In the genomic region with DNA sequence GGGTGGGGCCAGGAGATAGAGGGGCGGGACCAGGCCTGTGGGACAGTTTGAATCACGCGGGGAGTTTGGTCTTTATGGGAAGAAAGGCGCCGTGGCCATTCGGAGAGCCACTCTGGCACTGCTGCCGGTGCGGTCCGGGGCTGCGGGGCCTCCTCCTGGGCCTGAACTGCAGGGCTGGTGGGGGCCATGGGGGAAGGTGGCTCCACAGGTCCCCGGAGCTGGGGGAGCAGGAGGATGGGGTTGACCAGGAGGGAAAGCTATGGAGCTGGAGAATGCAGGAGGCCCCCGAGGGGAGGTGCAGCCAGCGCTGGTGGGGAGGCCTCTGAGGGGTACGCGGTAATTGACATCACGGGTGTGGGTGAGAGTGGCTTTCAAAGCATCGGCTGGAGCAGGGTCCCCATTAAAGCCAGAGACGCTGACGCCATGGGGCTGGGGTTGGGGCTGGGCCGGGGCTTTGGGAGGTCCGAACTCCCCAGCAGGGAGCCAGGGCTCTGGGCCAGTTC, we compare ENCODE assay signal across 11 cellular contexts. TPM values are rescaled to one million over a fixed set of nuclear protein-coding genes. Genes with fewer than 3 reads are reported as not detected.
DNase-seq lines count a peak whose midpoint lies in the region; FAIRE-seq and TF ChIP-seq lines count a peak whose summit lies in the region.
"Had no signal": no experiment of that assay in that cellular context is flagged by ENCODE, and none has a peak within 500 bp of the region (broad histone marks: within the 10 kb centered on the region; RNA-seq: fewer than 3 reads in every experiment).

No MANE protein-coding gene starts in this region.

- peak overlapping the region; percentile 24; the same call in 1 of the 2 replicates for H3K18ac ChIP-seq in H1 (ENCODE audit: extremely low read depth, low read length)

- no peaks in the 10 kb centered on the region for H3K79me2 ChIP-seq in Karpas-422 (ENCODE audit: low read length)
- H3K79me2 ChIP-seq in H1 (ENCODE audit: control insufficient read depth in 1 of 2, insufficient read depth in 2 of 2, low read length in 2 of 2): no peaks in the 10 kb centered on the region

- H3K56ac ChIP-seq in H1 (replicated peaks; ENCODE audit: insufficient read length, low read depth, low read length): no peak overlapping the region

- H3K27ac ChIP-seq in Karpas-422 (ENCODE audit: low read length) (no peak overlapping the region), H1 (ENCODE audit: low read depth, low read length) (no peak overlapping the region)
- no peak overlapping the region for H3K27ac ChIP-seq in effector memory CD4-positive, alpha-beta T cell (ENCODE audit: insufficient read depth, low read length, poor library complexity, severe bottlenecking)
- H3K27ac ChIP-seq: neutrophil had no signal

- no peak overlapping the region for H4K91ac ChIP-seq in H1 (replicated peaks; ENCODE audit: insufficient read length, low read length)

- 0 out of 2 replicates have a peak overlapping the region, but pooled peaks have one; percentile 39 for H2BK12ac ChIP-seq in H1 (ENCODE audit: low read depth, low read length)

- H3K27me3 ChIP-seq in Karpas-422 (ENCODE audit: low read length): no peaks in the 10 kb centered on the region
- peaks cover 55 to 74% (median 62%) of the 10 kb centered on the region in 4 experiments for H3K27me3 ChIP-seq in H1 (replicated peaks in 1 of 4; ENCODE audit: control insufficient read depth in 3 of 4, extremely low read depth in 1 of 4, insufficient read depth in 3 of 4, low read length in 3 of 4)
- H3K27me3 ChIP-seq in skeletal muscle satellite cell (ENCODE audit: control insufficient read depth, insufficient read depth, low read length): peaks cover 90% of the 10 kb centered on the region
- H3K27me3 ChIP-seq in effector memory CD4-positive, alpha-beta T cell (replicated peaks; ENCODE audit: control insufficient read depth, insufficient read depth, low read length, poor library complexity, severe bottlenecking): peaks cover 45% of the 10 kb centered on the region

- H2BK5ac ChIP-seq in H1 (ENCODE audit: low read depth, low read length): no peak overlapping the region

- H3K36me3 ChIP-seq in Karpas-422 (ENCODE audit: insufficient read depth, low read length): no peaks in the 10 kb centered on the region
- H3K36me3 ChIP-seq in H1 (ENCODE audit: control insufficient read depth in 2 of 4, insufficient read depth in 4 of 4, low read length in 3 of 4): peaks cover 0 to 16% (median 0%) of the 10 kb centered on the region in 4 experiments; a peak in 1 of 8 replicates
- H3K36me3 ChIP-seq in skeletal muscle satellite cell (ENCODE audit: insufficient read depth, low read length): no peaks in the 10 kb centered on the region
- no peaks in the 10 kb centered on the region for H3K36me3 ChIP-seq in effector memory CD4-positive, alpha-beta T cell (ENCODE audit: control insufficient read depth, insufficient read depth, low read length)
- H3K36me3 ChIP-seq: neutrophil had no signal

- 23% methylated on average over 19 of the region's 21 CpGs; no CpG with 5 or more reads in 1 of the 2 experiments for WGBS in H1 (ENCODE audit: extremely low coverage in 1 of 2, insufficient coverage in 1 of 2, insufficient read length in 1 of 2, insufficient replicate concordance in 2 of 2, low coverage in 1 of 2, low lambda C conversion rate in 2 of 2, missing lambda C conversion rate in 1 of 2), 2 experiments

- FAIRE-seq in H1 (lab: Jason Lieb, UNC): no peak
- FAIRE-seq: kidney had no signal

- H4K8ac ChIP-seq in H1 (ENCODE audit: extremely low read depth, insufficient read depth, low read length): peak overlapping the region; percentile 51; the same call in 1 of the 2 replicates

- H3K4ac ChIP-seq in H1 (replicated peaks; ENCODE audit: insufficient read length, low read depth, low read length): no peak overlapping the region

- H3K23me2 ChIP-seq in H1 (ENCODE audit: low read depth, low read length): peaks cover 3% of the 10 kb centered on the region; the same call in 1 of the 2 replicates

- H2AFZ ChIP-seq in Karpas-422 (ENCODE audit: low read length) (peak overlapping the region; percentile 86; the same call in 1 of the 2 replicates), H1 (ENCODE audit: low read length) (no peak overlapping the region)

- no peak for TF ChIP-seq POLR2A in H1 (IDR thresholded peaks at IDR 0.05; ENCODE audit: control extremely low read depth in 1 of 2, low read depth in 2 of 2, low read length in 2 of 2)

- H3K79me1 ChIP-seq in H1 (ENCODE audit: low read depth, low read length): no peaks in the 10 kb centered on the region

- H3K4me3 ChIP-seq in Karpas-422 (ENCODE audit: low read length): peak overlapping the region; percentile 57; the same call in 1 of the 2 replicates
- peak overlapping the region in 1 of 4 experiments; percentile 58; a peak in 2 of 8 replicates for H3K4me3 ChIP-seq in H1 (ENCODE audit: extremely low read depth in 1 of 4, insufficient read depth in 2 of 4, low read depth in 3 of 4, low read length in 4 of 4)
- H3K4me3 ChIP-seq in skeletal muscle satellite cell (ENCODE audit: low read length): no peak overlapping the region
- H3K4me3 ChIP-seq in effector memory CD4-positive, alpha-beta T cell (ENCODE audit: insufficient read depth, low read depth, low read length, poor library complexity, severe bottlenecking): no peak overlapping the region

- H3K4me2 ChIP-seq in Karpas-422 (ENCODE audit: low read depth, low read length, poor library complexity, severe bottlenecking) (peak overlapping the region; percentile 56), H1 (ENCODE audit: insufficient read depth in 1 of 2, low read depth in 2 of 2, low read length in 2 of 2) (peak overlapping the region; percentile 1 to 72), skeletal muscle satellite cell (ENCODE audit: low read length) (peak overlapping the region; percentile 74)

- no peak overlapping the region for H2AK5ac ChIP-seq in H1 (ENCODE audit: low read depth, low read length)

- H3K9me3 ChIP-seq in Karpas-422 (ENCODE audit: low read length) (peaks cover 3% of the 10 kb centered on the region; the same call in 1 of the 2 replicates), H1 (ENCODE audit: insufficient read depth in 2 of 2, low read depth in 1 of 2, low read length in 1 of 2) (peaks cover 5 to 8% of the 10 kb centered on the region in 2 experiments), skeletal muscle satellite cell (replicated peaks; ENCODE audit: low read length) (peaks cover 9% of the 10 kb centered on the region)
- H3K9me3 ChIP-seq in effector memory CD4-positive, alpha-beta T cell (ENCODE audit: control insufficient read depth, low read length): peaks cover 4% of the 10 kb centered on the region
- H3K9me3 ChIP-seq: neutrophil had no signal

- TF ChIP-seq CTCF in H1 (IDR thresholded peaks at IDR 0.05; ENCODE audit: control extremely low read depth in 1 of 3, insufficient read depth in 1 of 3, low read depth in 1 of 3, low read length in 3 of 3): no peak

- no peak overlapping the region for H3K14ac ChIP-seq in H1 (ENCODE audit: insufficient read length)

- peaks cover 24% of the 10 kb centered on the region for H3K4me1 ChIP-seq in Karpas-422 (ENCODE audit: low read length)
- peaks cover 2 to 34% (median 18%) of the 10 kb centered on the region in 4 experiments for H3K4me1 ChIP-seq in H1 (replicated peaks in 1 of 4; ENCODE audit: control insufficient read depth in 3 of 4, insufficient read depth in 4 of 4, low read length in 3 of 4)
- H3K4me1 ChIP-seq in skeletal muscle satellite cell (ENCODE audit: control insufficient read depth, insufficient read depth, low read length): no peaks in the 10 kb centered on the region
- peaks cover 54% of the 10 kb centered on the region for H3K4me1 ChIP-seq in effector memory CD4-positive, alpha-beta T cell (ENCODE audit: control insufficient read depth, insufficient read depth, low read length, poor library complexity, severe bottlenecking)

- no peak overlapping the region for H2BK20ac ChIP-seq in H1 (ENCODE audit: low read length)

- CTCF ChIA-PET in H1 (lab: Charles Lee; ENCODE audit: partially characterized antibody): interaction anchor here (0.6 to 4.0 kb wide), 25 partner anchors 9 to 222 kb away, joined by 3 to 53 read pairs (median 4); a partner anchor contains a TSS

- H3K9ac ChIP-seq in Karpas-422 (ENCODE audit: low read length) (peak overlapping the region; percentile 55; the same call in 1 of the 2 replicates), H1 (replicated peaks in 1 of 4; ENCODE audit: extremely low read depth in 1 of 4, low read depth in 3 of 4, low read length in 3 of 4) (no peak overlapping the region), skeletal muscle satellite cell (ENCODE audit: low read depth, low read length) (no peak overlapping the region)

- H4K20me1 ChIP-seq in Karpas-422 (ENCODE audit: insufficient read depth, low read depth, low read length) (no peaks in the 10 kb centered on the region), H1 (replicated peaks in 1 of 2; ENCODE audit: control insufficient read depth in 1 of 2, insufficient read depth in 2 of 2, low read length in 2 of 2) (peaks cover 4 to 6% of the 10 kb centered on the region in 2 experiments)

- H4K5ac ChIP-seq in H1 (ENCODE audit: insufficient read length, low read depth, low read length): no peak overlapping the region

- H2BK120ac ChIP-seq in H1 (replicated peaks; ENCODE audit: low read depth, low read length): no peak overlapping the region

- no peak overlapping the region for H3K23ac ChIP-seq in H1 (ENCODE audit: insufficient read length)

- TF ChIP-seq RAD21 in H1 (IDR thresholded peaks at IDR 0.05 in 1 of 2, conservative IDR thresholded peaks at IDR 0.05 in 1 of 2; ENCODE audit: low read depth in 2 of 2, low read length in 2 of 2): no peak

- H2BK15ac ChIP-seq in H1 (ENCODE audit: low read length): no peak overlapping the region

- H3K9me2 ChIP-seq in Karpas-422 (replicated peaks; ENCODE audit: insufficient read depth, low read length): no peaks in the 10 kb centered on the region

- no peak for TF ChIP-seq EP300 in H1 (IDR thresholded peaks at IDR 0.05; ENCODE audit: borderline replicate concordance in 1 of 2, low read depth in 2 of 2, low read length in 2 of 2)

- DNase-seq in activated CD4-positive, CD25-positive, alpha-beta regulatory T cell treated with anti-CD3 and anti-CD28 coated beads, Interleukin-2, amount 50 U/mL, for 72 hours: peak; percentile 36
- no peak for DNase-seq in activated CD4-positive, CD25-positive, alpha-beta regulatory T cell (lab: John Stamatoyannopoulos, UW)
- DNase-seq in Karpas-422 (no peak), H1 (ENCODE audit: low read depth in 1 of 2, low spot score in 2 of 2) (no peak), NCI-H446 (lab: John Stamatoyannopoulos, UW) (no peak), pons (ENCODE audit: low spot score) (no peak)
- DNase-seq in effector memory CD4-positive, alpha-beta T cell: no peak
- DNase-seq: kidney had no signal

- POLR2A ChIA-PET in H1 (lab: Charles Lee; ENCODE audit: partially characterized antibody): interaction anchor here (1.1 to 1.6 kb wide), 3 partner anchors 36 to 147 kb away, joined by 3 to 5 read pairs (median 4); a partner anchor contains a TSS

RNA-seq across cellular contexts. Expression of a gene that starts 1.8 kb away (rescaled TPM):
- total RNA-seq in Karpas-422 (2014; rRNA removed; shearing (Covaris generic); ENCODE audit: low replicate concordance): not detected in 2 replicates
- total RNA-seq in H1 (2021; fragmentation: NEBNext Ultra II Directional; extraction: Animal tissue kit (Norgen Biotek cat#: 25700)): 0.38 and 0.47 TPM in 2 replicates
- polyA plus RNA-seq in H1 (2011; rRNA removed): 0.36 TPM in 1 of 2 replicates, not detected in the other
- 0.14 TPM for polyA plus RNA-seq in H1 (2011; cell fraction: cytosol; rRNA removed)
- 0.13 TPM for polyA plus RNA-seq in H1 (2011; cell fraction: nucleus; rRNA removed)
- polyA plus RNA-seq in H1 (2012, experiment 1 of 2): not detected in 4 replicates
- polyA plus RNA-seq in H1 (2012, experiment 2 of 2): not detected
- polyA plus RNA-seq in H1 (2013, experiment 1 of 2): 0.04 TPM
- 0.09 TPM for polyA plus RNA-seq in H1 (2013, experiment 2 of 2)
- polyA minus RNA-seq in H1 (2011; rRNA and poly(A)+ RNA removed): not detected in 2 replicates
- polyA minus RNA-seq in H1 (2011; cell fraction: cytosol; rRNA and poly(A)+ RNA removed): 1.0 TPM
- polyA minus RNA-seq in H1 (2011; cell fraction: nucleus; rRNA and poly(A)+ RNA removed): 0.80 TPM
- total RNA-seq in skeletal muscle satellite cell (2012; rRNA removed): not detected in 2 replicates
- total RNA-seq: A172, kidney had no signal

RNA-seq across cellular contexts. Expression of a gene that starts 56.1 kb away (rescaled TPM):
- total RNA-seq in Karpas-422 (2014; rRNA removed; shearing (Covaris generic); ENCODE audit: low replicate concordance): 15.9 and 22.1 TPM in 2 replicates
- total RNA-seq in H1 (2021; fragmentation: NEBNext Ultra II Directional; extraction: Animal tissue kit (Norgen Biotek cat#: 25700)): 31.1 and 35.2 TPM in 2 replicates
- 23.5 and 39.6 TPM in 2 replicates for polyA plus RNA-seq in H1 (2011; rRNA removed)
- 26.0 TPM for polyA plus RNA-seq in H1 (2011; cell fraction: cytosol; rRNA removed)
- 178 TPM for polyA plus RNA-seq in H1 (2011; cell fraction: nucleus; rRNA removed)
- 15.9 to 29.2 TPM (median 25.3 TPM) in 4 replicates for polyA plus RNA-seq in H1 (2012, experiment 1 of 2)
- 17.4 TPM for polyA plus RNA-seq in H1 (2012, experiment 2 of 2)
- polyA plus RNA-seq in H1 (2013, experiment 1 of 2): 44.3 TPM
- 44.7 TPM for polyA plus RNA-seq in H1 (2013, experiment 2 of 2)
- 6.0 and 6.5 TPM in 2 replicates for polyA minus RNA-seq in H1 (2011; rRNA and poly(A)+ RNA removed)
- polyA minus RNA-seq in H1 (2011; cell fraction: cytosol; rRNA and poly(A)+ RNA removed): 10.4 TPM
- polyA minus RNA-seq in H1 (2011; cell fraction: nucleus; rRNA and poly(A)+ RNA removed): 14.7 TPM
- 8.1 and 18.8 TPM in 2 replicates for total RNA-seq in skeletal muscle satellite cell (2012; rRNA removed)
- total RNA-seq: A172 had no signal
